ENCODE assay signal across 8 cellular contexts in genomic region chr17:40099627-40100418, GRCh38. TPM values are rescaled to one million over a fixed set of nuclear protein-coding genes. Genes with fewer than 3 reads are reported as not detected.
A peak's percentile ranks its signal among the peaks of the same experiment; 100 is the strongest.
DNase-seq lines count a peak whose midpoint lies in the region; ATAC-seq, FAIRE-seq and TF ChIP-seq lines count a peak whose summit lies in the region.

No MANE protein-coding gene starts in this region.

- no CpG with 5 or more reads among the region's 31 CpGs for WGBS in H9 (ENCODE audit: extremely low coverage, insufficient read length, low lambda C conversion rate)
- WGBS in esophagus muscularis mucosa: 2% methylated on average over 28 of the region's 31 CpGs

- no peaks in the 10 kb centered on the region for H3K79me1 ChIP-seq in H9 (ENCODE audit: insufficient read depth, low read depth, low read length, poor library complexity, severe bottlenecking)

- DNase-seq in H9: no peak
- DNase-seq in RWPE2 (ENCODE audit: low spot score): no peak
- no peak for DNase-seq in esophagus muscularis mucosa (ENCODE audit: extremely low spot score)
- DNase-seq in osteoblast (ENCODE audit: insufficient read length, low spot score, missing footprints): peak; percentile 46
- no peak for DNase-seq in H54 (ENCODE audit: insufficient read length, low spot score)
- no peak for DNase-seq in stimulated activated CD4-positive, alpha-beta T cell treated with anti-CD3 and anti-CD28 coated beads, Interleukin-2, amount 100 ng/mL, for 48 hours
- DNase-seq in HK-2 (ENCODE audit: unreplicated experiment): no peak

- no peak overlapping the region for H3K27ac ChIP-seq in H9 (ENCODE audit: insufficient read length, low read depth, low read length)
- H3K27ac ChIP-seq in RWPE2 (ENCODE audit: poor library complexity, severe bottlenecking): peak overlapping the region; percentile 89
- peak overlapping the region; percentile 88 to 99 (median 94) for H3K27ac ChIP-seq in esophagus muscularis mucosa (replicated peaks in 1 of 4)
- peak overlapping the region; percentile 96 for H3K27ac ChIP-seq in osteoblast (ENCODE audit: low read depth, low read length)

- TF ChIP-seq CTCF in H9 (conservative IDR thresholded peaks at IDR 0.05) (no peak), RWPE2 (IDR thresholded peaks at IDR 0.05; ENCODE audit: poor library complexity, severe bottlenecking) (no peak), esophagus muscularis mucosa (IDR thresholded peaks at IDR 0.05) (no peak), osteoblast (IDR thresholded peaks at IDR 0.05; ENCODE audit: extremely low read depth, low read depth, low read length) (no peak)

- H3K79me2 ChIP-seq in H9 (ENCODE audit: insufficient read depth, low read length): no peaks in the 10 kb centered on the region
- H3K79me2 ChIP-seq in osteoblast (ENCODE audit: insufficient read depth, low read length): peaks cover 29% of the 10 kb centered on the region

- H3K36me3 Mint-ChIP-seq in H9 (ENCODE audit: insufficient read depth in 1 of 3, low read depth in 3 of 3): peaks cover 20 to 35% (median 21%) of the 10 kb centered on the region in 3 experiments

- H3K9me3 Mint-ChIP-seq in H9: peaks cover 0 to 7% of the 10 kb centered on the region in 2 experiments; a peak in 2 of 5 replicates

- no peak overlapping the region for H2BK5ac ChIP-seq in H9 (ENCODE audit: insufficient read length, low read length)

- H3K23ac ChIP-seq in H9 (ENCODE audit: insufficient read length, low read depth, low read length): no peak overlapping the region

- no peak overlapping the region for H4K91ac ChIP-seq in H9 (ENCODE audit: insufficient read length, low read depth, low read length)

- no peak overlapping the region for H2BK15ac ChIP-seq in H9 (ENCODE audit: low read depth, low read length)

- peaks cover 47% of the 10 kb centered on the region for H3K27me3 Mint-ChIP-seq in H9 (ENCODE audit: low read depth)

- no peak overlapping the region for H4K5ac ChIP-seq in H9 (ENCODE audit: insufficient read length, low read depth, low read length)

- peak overlapping the region; percentile 72 for H3K4me2 ChIP-seq in H9 (ENCODE audit: insufficient read depth, insufficient read length, low read length)
- peak overlapping the region; percentile 96 for H3K4me2 ChIP-seq in osteoblast (ENCODE audit: insufficient read depth, low read length)

- peaks cover 53 to 58% of the 10 kb centered on the region in 2 experiments for H3K4me1 Mint-ChIP-seq in H9

- 0 out of 2 replicates have a peak overlapping the region, but pooled peaks have one; percentile 35 for H3K14ac ChIP-seq in H9 (ENCODE audit: insufficient read depth, low read length)

- H3K27me3 ChIP-seq in H9 (ENCODE audit: insufficient read depth, low read length): peaks cover 8% of the 10 kb centered on the region; the same call in 1 of the 2 replicates
- no peaks in the 10 kb centered on the region for H3K27me3 ChIP-seq in RWPE2 (ENCODE audit: insufficient read depth, poor library complexity, severe bottlenecking)
- no peaks in the 10 kb centered on the region for H3K27me3 ChIP-seq in esophagus muscularis mucosa
- no peaks in the 10 kb centered on the region for H3K27me3 ChIP-seq in osteoblast (ENCODE audit: insufficient read depth, low read length)

- TF ChIP-seq EP300 in esophagus muscularis mucosa (IDR thresholded peaks at IDR 0.05): no peak

- no peak overlapping the region for H3K4ac ChIP-seq in H9 (ENCODE audit: low read depth, low read length)

- peaks cover 38% of the 10 kb centered on the region for H3K36me3 ChIP-seq in RWPE2 (ENCODE audit: low read depth)
- H3K36me3 ChIP-seq in esophagus muscularis mucosa: peaks cover 23 to 27% (median 24%) of the 10 kb centered on the region in 4 donors
- peaks cover 22% of the 10 kb centered on the region for H3K36me3 ChIP-seq in osteoblast (ENCODE audit: insufficient read depth, low read length)

- no peak overlapping the region for H4K8ac ChIP-seq in H9 (replicated peaks; ENCODE audit: insufficient read length, low read depth, low read length)

- H3K27ac Mint-ChIP-seq in H9: peak overlapping the region in 2 of 3 experiments; percentile 91 to 93; a peak in 3 of 7 replicates

- H2BK12ac ChIP-seq in H9 (ENCODE audit: insufficient read length, low read depth, low read length): no peak overlapping the region

- intact Hi-C loops in esophagus muscularis mucosa (cut with DNase I): no loop called here

- no peak overlapping the region for H3K56ac ChIP-seq in H9 (ENCODE audit: insufficient read length, low read depth, low read length)

- H4K20me1 ChIP-seq in H9 (ENCODE audit: control insufficient read depth, insufficient read depth, insufficient read length) (no peaks in the 10 kb centered on the region), osteoblast (ENCODE audit: insufficient read depth, low read length) (peaks cover 4% of the 10 kb centered on the region)

- peak; percentile 5; the same call in 2 of the 3 replicates for ATAC-seq in RWPE2 (ENCODE audit: low read depth)
- no peak for ATAC-seq in GM19463 (IDR thresholded peaks at IDR 0.05; ENCODE audit: unreplicated experiment)

- TF ChIP-seq POLR2A in esophagus muscularis mucosa (IDR thresholded peaks at IDR 0.05; ENCODE audit: low read depth) (no peak), H54 (IDR thresholded peaks at IDR 0.05; ENCODE audit: low read depth, low read length) (no peak)

- H3K4me3 Mint-ChIP-seq in H9: peak overlapping the region; percentile 82 to 87

- no peak overlapping the region for H2AK5ac ChIP-seq in H9 (ENCODE audit: insufficient read length, low read length)

- no peak overlapping the region for H2BK120ac ChIP-seq in H9 (ENCODE audit: low read depth, low read length, poor library complexity, severe bottlenecking)

- no peak overlapping the region for H2AFZ ChIP-seq in H9 (ENCODE audit: low read length)
- peak overlapping the region; percentile 78 for H2AFZ ChIP-seq in osteoblast (ENCODE audit: low read length)

- no peak overlapping the region for H3T11ph ChIP-seq in H9 (ENCODE audit: low read length)

- H3K23me2 ChIP-seq in H9 (ENCODE audit: insufficient read length, low read depth, low read length, poor library complexity, severe bottlenecking): peaks cover 15% of the 10 kb centered on the region

- H3K18ac ChIP-seq in H9 (ENCODE audit: insufficient read length, low read depth, low read length): peak overlapping the region; percentile 33

- H2BK20ac ChIP-seq in H9 (ENCODE audit: low read depth, low read length, poor library complexity, severe bottlenecking): no peak overlapping the region

- FAIRE-seq in H54 (lab: Jason Lieb, UNC): no peak

- peaks cover 8% of the 10 kb centered on the region; the same call in 1 of the 2 replicates for H3K4me1 ChIP-seq in H9 (ENCODE audit: insufficient read depth, low read length)
- H3K4me1 ChIP-seq in RWPE2 (ENCODE audit: insufficient read depth, poor library complexity, severe bottlenecking): peaks cover 31% of the 10 kb centered on the region
- H3K4me1 ChIP-seq in esophagus muscularis mucosa: peaks cover 78 to 87% (median 83%) of the 10 kb centered on the region in 4 donors
- H3K4me1 ChIP-seq in osteoblast (ENCODE audit: insufficient read depth, low read length): peaks cover 28% of the 10 kb centered on the region

- peak overlapping the region; percentile 51 for H3K4me3 ChIP-seq in RWPE2 (ENCODE audit: severe bottlenecking)
- H3K4me3 ChIP-seq in esophagus muscularis mucosa: peak overlapping the region; percentile 70 to 93 (median 74)
- H3K4me3 ChIP-seq in osteoblast (ENCODE audit: insufficient read depth, low read length): peak overlapping the region; percentile 86

- H3K9ac ChIP-seq in H9 (ENCODE audit: extremely low read depth, insufficient read length, low read length): peak overlapping the region; percentile 17

- H3K9me3 ChIP-seq in H9 (ENCODE audit: control insufficient read depth, low read depth, low read length): no peaks in the 10 kb centered on the region
- no peaks in the 10 kb centered on the region for H3K9me3 ChIP-seq in RWPE2 (ENCODE audit: severe bottlenecking)
- H3K9me3 ChIP-seq in esophagus muscularis mucosa: no peaks in the 10 kb centered on the region
- no peaks in the 10 kb centered on the region for H3K9me3 ChIP-seq in osteoblast (ENCODE audit: low read depth, low read length)

RNA-seq across cellular contexts. Expression of gene NR1D1, which starts 0.6 kb away (rescaled TPM):
- total RNA-seq in H9 (2021) (8.6 and 8.7 TPM in 2 replicates), esophagus muscularis mucosa (10 to 100 TPM in 3 of 4 donors, 1 to 10 TPM in 1; 6.1 to 24.2 (median 14.5) TPM), osteoblast (5.1 and 7.1 TPM in 2 replicates)

RNA-seq across cellular contexts. Expression of gene MSL1, which starts 21.9 kb away (rescaled TPM):
- total RNA-seq in H9 (2021) (101 and 105 TPM in 2 replicates), esophagus muscularis mucosa (10 to 100 TPM; 64.1 to 86.8 (median 72.2) TPM), osteoblast (53.3 and 60.1 TPM in 2 replicates)

RNA-seq across cellular contexts. Expression of gene THRA, which starts 37.1 kb away (rescaled TPM):
- total RNA-seq in H9 (2021): 9.8 and 10.1 TPM in 2 replicates
- 100 to 1,000 TPM in 2 of 4 donors, 10 to 100 TPM in 2; 69.7 to 112 (median 85.2) TPM for total RNA-seq in esophagus muscularis mucosa
- 30.6 and 33.3 TPM in 2 replicates for total RNA-seq in osteoblast

RNA-seq across cellular contexts. Expression of gene CASC3, which starts 40.5 kb away (rescaled TPM):
- total RNA-seq in H9 (2021) (123 and 137 TPM in 2 replicates), esophagus muscularis mucosa (100 to 1,000 TPM in 2 of 4 donors, 10 to 100 TPM in 2; 77.2 to 103 (median 95.5) TPM), osteoblast (40.7 and 45.2 TPM in 2 replicates)

RNA-seq across cellular contexts. Expression of gene MED24, which starts 45.6 kb away (rescaled TPM):
- total RNA-seq in H9 (2021): 104 and 105 TPM in 2 replicates
- total RNA-seq in esophagus muscularis mucosa: 10 to 100 TPM; 33.6 to 43.6 (median 37.4) TPM
- total RNA-seq in osteoblast: 33.6 and 36.6 TPM in 2 replicates
